Comparison of ENCODE assay signal across 1 cellular context in the genomic region with DNA sequence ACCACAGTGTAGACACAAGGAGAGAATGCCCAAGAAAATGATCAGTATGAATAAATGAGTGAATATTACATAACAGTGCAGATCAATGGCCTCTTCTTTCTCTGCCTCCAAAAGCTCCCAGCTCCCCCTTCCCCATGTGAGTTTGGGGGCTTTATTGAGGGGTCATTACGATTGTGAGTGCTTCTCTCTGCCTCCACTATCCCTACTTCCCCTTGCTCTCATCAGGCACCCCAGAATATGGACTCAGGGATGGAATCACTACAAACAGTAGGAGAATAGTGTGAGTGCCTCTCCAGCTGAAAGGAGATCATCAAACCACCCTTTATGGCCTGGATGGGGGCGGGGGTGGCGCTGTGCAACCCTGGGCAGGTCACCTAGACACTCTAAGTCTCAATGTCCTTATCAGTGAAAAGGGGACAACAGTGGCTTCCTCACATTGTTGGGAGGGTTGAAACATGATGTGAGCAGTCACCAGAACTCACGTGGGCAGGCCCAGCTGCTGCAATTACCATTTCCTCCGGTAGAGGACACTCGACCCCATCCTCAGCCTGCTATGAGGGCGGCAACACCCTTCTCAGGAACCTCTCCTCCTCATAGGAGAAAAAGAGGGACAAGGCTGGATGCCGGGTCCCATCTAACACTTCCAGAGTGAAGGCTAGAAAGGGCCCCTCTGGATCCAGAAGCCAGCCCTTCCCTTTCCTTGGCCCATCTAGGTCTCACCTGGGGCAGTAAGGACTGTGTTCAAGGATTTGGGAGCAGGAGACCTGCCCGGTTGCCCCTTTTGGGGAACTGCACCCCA.
TF ChIP-seq lines count a peak whose summit lies in the region.

No MANE protein-coding gene starts in this region.

TF ChIP-seq in K562, 482 proteins besides CTCF, POLR2A, EP300 and RAD21 (continued from another document and continues in another):
- TF ChIP-seq, protein P1, sequence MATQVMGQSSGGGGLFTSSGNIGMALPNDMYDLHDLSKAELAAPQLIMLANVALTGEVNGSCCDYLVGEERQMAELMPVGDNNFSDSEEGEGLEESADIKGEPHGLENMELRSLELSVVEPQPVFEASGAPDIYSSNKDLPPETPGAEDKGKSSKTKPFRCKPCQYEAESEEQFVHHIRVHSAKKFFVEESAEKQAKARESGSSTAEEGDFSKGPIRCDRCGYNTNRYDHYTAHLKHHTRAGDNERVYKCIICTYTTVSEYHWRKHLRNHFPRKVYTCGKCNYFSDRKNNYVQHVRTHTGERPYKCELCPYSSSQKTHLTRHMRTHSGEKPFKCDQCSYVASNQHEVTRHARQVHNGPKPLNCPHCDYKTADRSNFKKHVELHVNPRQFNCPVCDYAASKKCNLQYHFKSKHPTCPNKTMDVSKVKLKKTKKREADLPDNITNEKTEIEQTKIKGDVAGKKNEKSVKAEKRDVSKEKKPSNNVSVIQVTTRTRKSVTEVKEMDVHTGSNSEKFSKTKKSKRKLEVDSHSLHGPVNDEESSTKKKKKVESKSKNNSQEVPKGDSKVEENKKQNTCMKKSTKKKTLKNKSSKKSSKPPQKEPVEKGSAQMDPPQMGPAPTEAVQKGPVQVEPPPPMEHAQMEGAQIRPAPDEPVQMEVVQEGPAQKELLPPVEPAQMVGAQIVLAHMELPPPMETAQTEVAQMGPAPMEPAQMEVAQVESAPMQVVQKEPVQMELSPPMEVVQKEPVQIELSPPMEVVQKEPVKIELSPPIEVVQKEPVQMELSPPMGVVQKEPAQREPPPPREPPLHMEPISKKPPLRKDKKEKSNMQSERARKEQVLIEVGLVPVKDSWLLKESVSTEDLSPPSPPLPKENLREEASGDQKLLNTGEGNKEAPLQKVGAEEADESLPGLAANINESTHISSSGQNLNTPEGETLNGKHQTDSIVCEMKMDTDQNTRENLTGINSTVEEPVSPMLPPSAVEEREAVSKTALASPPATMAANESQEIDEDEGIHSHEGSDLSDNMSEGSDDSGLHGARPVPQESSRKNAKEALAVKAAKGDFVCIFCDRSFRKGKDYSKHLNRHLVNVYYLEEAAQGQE (CRISPR knock-in tag; IDR thresholded peaks at IDR 0.05; ENCODE audit: low read depth): peak; percentile 46; the same call in 1 of the 2 replicates
- TF ChIP-seq SRSF9 (IDR thresholded peaks at IDR 0.05; ENCODE audit: borderline replicate concordance, low read depth, low read length): no peak
- no peak for TF ChIP-seq RUNX1 (IDR thresholded peaks at IDR 0.05; ENCODE audit: low read depth)
- TF ChIP-seq RBM17 (IDR thresholded peaks at IDR 0.05; ENCODE audit: borderline replicate concordance, low read depth, low read length): no peak
- TF ChIP-seq, protein P2, sequence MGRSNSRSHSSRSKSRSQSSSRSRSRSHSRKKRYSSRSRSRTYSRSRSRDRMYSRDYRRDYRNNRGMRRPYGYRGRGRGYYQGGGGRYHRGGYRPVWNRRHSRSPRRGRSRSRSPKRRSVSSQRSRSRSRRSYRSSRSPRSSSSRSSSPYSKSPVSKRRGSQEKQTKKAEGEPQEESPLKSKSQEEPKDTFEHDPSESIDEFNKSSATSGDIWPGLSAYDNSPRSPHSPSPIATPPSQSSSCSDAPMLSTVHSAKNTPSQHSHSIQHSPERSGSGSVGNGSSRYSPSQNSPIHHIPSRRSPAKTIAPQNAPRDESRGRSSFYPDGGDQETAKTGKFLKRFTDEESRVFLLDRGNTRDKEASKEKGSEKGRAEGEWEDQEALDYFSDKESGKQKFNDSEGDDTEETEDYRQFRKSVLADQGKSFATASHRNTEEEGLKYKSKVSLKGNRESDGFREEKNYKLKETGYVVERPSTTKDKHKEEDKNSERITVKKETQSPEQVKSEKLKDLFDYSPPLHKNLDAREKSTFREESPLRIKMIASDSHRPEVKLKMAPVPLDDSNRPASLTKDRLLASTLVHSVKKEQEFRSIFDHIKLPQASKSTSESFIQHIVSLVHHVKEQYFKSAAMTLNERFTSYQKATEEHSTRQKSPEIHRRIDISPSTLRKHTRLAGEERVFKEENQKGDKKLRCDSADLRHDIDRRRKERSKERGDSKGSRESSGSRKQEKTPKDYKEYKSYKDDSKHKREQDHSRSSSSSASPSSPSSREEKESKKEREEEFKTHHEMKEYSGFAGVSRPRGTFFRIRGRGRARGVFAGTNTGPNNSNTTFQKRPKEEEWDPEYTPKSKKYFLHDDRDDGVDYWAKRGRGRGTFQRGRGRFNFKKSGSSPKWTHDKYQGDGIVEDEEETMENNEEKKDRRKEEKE (IDR thresholded peaks at IDR 0.05; ENCODE audit: borderline replicate concordance in 1 of 2, control insufficient read depth in 1 of 2, low read depth in 2 of 2, low read length in 1 of 2): no peak
- TF ChIP-seq, protein P3, sequence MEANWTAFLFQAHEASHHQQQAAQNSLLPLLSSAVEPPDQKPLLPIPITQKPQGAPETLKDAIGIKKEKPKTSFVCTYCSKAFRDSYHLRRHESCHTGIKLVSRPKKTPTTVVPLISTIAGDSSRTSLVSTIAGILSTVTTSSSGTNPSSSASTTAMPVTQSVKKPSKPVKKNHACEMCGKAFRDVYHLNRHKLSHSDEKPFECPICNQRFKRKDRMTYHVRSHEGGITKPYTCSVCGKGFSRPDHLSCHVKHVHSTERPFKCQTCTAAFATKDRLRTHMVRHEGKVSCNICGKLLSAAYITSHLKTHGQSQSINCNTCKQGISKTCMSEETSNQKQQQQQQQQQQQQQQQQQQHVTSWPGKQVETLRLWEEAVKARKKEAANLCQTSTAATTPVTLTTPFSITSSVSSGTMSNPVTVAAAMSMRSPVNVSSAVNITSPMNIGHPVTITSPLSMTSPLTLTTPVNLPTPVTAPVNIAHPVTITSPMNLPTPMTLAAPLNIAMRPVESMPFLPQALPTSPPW (CRISPR knock-in tag; IDR thresholded peaks at IDR 0.05): peak; percentile 54; the same call in 1 of the 2 replicates
- TF ChIP-seq TAF9B (IDR thresholded peaks at IDR 0.05; ENCODE audit: partially characterized antibody): peak; percentile 63
- TF ChIP-seq MAFK (IDR thresholded peaks at IDR 0.05; ENCODE audit: low read length): no peak
- TF ChIP-seq, protein P4, sequence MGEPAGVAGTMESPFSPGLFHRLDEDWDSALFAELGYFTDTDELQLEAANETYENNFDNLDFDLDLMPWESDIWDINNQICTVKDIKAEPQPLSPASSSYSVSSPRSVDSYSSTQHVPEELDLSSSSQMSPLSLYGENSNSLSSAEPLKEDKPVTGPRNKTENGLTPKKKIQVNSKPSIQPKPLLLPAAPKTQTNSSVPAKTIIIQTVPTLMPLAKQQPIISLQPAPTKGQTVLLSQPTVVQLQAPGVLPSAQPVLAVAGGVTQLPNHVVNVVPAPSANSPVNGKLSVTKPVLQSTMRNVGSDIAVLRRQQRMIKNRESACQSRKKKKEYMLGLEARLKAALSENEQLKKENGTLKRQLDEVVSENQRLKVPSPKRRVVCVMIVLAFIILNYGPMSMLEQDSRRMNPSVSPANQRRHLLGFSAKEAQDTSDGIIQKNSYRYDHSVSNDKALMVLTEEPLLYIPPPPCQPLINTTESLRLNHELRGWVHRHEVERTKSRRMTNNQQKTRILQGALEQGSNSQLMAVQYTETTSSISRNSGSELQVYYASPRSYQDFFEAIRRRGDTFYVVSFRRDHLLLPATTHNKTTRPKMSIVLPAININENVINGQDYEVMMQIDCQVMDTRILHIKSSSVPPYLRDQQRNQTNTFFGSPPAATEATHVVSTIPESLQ (CRISPR knock-in tag; IDR thresholded peaks at IDR 0.05): no peak
- no peak for TF ChIP-seq NFE2 (IDR thresholded peaks at IDR 0.05; ENCODE audit: low read depth)
- TF ChIP-seq, protein P5, sequence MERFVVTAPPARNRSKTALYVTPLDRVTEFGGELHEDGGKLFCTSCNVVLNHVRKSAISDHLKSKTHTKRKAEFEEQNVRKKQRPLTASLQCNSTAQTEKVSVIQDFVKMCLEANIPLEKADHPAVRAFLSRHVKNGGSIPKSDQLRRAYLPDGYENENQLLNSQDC (CRISPR knock-in tag; IDR thresholded peaks at IDR 0.05): no peak
- 0 out of 2 replicates have a peak, but pooled peaks have one; percentile 41 for TF ChIP-seq ETV1 (tag; conservative IDR thresholded peaks at IDR 0.05; ENCODE audit: low read depth)
- TF ChIP-seq ATF7 (IDR thresholded peaks at IDR 0.05): peak; percentile 67
- TF ChIP-seq FOXA3 (CRISPR knock-in tag; conservative IDR thresholded peaks at IDR 0.05 in 1 of 2, IDR thresholded peaks at IDR 0.05 in 1 of 2): no peak
- TF ChIP-seq ERF (CRISPR knock-in tag; IDR thresholded peaks at IDR 0.05): no peak
- no peak for TF ChIP-seq ZNF133 (CRISPR knock-in tag; IDR thresholded peaks at IDR 0.05)
- no peak for TF ChIP-seq PPARD (CRISPR knock-in tag; IDR thresholded peaks at IDR 0.05)
- TF ChIP-seq ARID2 (IDR thresholded peaks at IDR 0.05): 0 out of 2 replicates have a peak, but pooled peaks have one; percentile 32
- no peak for TF ChIP-seq GATAD2A (IDR thresholded peaks at IDR 0.05)
- TF ChIP-seq ZNF146 (CRISPR knock-in tag; IDR thresholded peaks at IDR 0.05; ENCODE audit: unreplicated experiment): no peak
- TF ChIP-seq NFIX (CRISPR knock-in tag; IDR thresholded peaks at IDR 0.05; ENCODE audit: low read depth): no peak
- no peak for TF ChIP-seq ZNF212 (CRISPR knock-in tag; IDR thresholded peaks at IDR 0.05)
- TF ChIP-seq, protein P6, sequence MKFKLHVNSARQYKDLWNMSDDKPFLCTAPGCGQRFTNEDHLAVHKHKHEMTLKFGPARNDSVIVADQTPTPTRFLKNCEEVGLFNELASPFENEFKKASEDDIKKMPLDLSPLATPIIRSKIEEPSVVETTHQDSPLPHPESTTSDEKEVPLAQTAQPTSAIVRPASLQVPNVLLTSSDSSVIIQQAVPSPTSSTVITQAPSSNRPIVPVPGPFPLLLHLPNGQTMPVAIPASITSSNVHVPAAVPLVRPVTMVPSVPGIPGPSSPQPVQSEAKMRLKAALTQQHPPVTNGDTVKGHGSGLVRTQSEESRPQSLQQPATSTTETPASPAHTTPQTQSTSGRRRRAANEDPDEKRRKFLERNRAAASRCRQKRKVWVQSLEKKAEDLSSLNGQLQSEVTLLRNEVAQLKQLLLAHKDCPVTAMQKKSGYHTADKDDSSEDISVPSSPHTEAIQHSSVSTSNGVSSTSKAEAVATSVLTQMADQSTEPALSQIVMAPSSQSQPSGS (CRISPR knock-in tag; IDR thresholded peaks at IDR 0.05): no peak
- TF ChIP-seq ILK (tag; IDR thresholded peaks at IDR 0.05; ENCODE audit: borderline replicate concordance, low read depth): no peak
- peak in 1 of 2 experiments; percentile 56; a peak in 2 of 4 replicates for TF ChIP-seq HDAC1 (IDR thresholded peaks at IDR 0.05)
- TF ChIP-seq PRMT5 (CRISPR knock-in tag; IDR thresholded peaks at IDR 0.05): no peak
- TF ChIP-seq SUPT5H (IDR thresholded peaks at IDR 0.05): no peak
- TF ChIP-seq KDM1A (IDR thresholded peaks at IDR 0.05): peak in 1 of 2 experiments; percentile 15; a peak in 2 of 4 replicates
- TF ChIP-seq BRD9 (IDR thresholded peaks at IDR 0.05; ENCODE audit: low read depth, partially characterized antibody): peak; percentile 51
- TF ChIP-seq, protein P7, sequence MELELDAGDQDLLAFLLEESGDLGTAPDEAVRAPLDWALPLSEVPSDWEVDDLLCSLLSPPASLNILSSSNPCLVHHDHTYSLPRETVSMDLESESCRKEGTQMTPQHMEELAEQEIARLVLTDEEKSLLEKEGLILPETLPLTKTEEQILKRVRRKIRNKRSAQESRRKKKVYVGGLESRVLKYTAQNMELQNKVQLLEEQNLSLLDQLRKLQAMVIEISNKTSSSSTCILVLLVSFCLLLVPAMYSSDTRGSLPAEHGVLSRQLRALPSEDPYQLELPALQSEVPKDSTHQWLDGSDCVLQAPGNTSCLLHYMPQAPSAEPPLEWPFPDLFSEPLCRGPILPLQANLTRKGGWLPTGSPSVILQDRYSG (tag; conservative IDR thresholded peaks at IDR 0.05; ENCODE audit: low read depth): no peak
- no peak for TF ChIP-seq ZSCAN29 (IDR thresholded peaks at IDR 0.05)
- TF ChIP-seq, protein P8, sequence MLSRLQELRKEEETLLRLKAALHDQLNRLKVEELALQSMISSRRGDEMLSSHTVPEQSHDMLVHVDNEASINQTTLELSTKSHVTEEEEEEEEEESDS (CRISPR knock-in tag; IDR thresholded peaks at IDR 0.05): no peak
- TF ChIP-seq SP1 (CRISPR knock-in tag; IDR thresholded peaks at IDR 0.05): peak; percentile 64; the same call in 1 of the 2 replicates
- peak; percentile 63 for TF ChIP-seq EGR1 (conservative IDR thresholded peaks at IDR 0.05)
- no peak for TF ChIP-seq ZNF217 (CRISPR knock-in tag; IDR thresholded peaks at IDR 0.05)
- 0 out of 2 replicates have a peak, but pooled peaks have one; percentile 43 for TF ChIP-seq ETV5 (CRISPR knock-in tag; IDR thresholded peaks at IDR 0.05; ENCODE audit: low read depth)
- no peak for TF ChIP-seq NCOR1 (IDR thresholded peaks at IDR 0.05)
- TF ChIP-seq, protein P9, sequence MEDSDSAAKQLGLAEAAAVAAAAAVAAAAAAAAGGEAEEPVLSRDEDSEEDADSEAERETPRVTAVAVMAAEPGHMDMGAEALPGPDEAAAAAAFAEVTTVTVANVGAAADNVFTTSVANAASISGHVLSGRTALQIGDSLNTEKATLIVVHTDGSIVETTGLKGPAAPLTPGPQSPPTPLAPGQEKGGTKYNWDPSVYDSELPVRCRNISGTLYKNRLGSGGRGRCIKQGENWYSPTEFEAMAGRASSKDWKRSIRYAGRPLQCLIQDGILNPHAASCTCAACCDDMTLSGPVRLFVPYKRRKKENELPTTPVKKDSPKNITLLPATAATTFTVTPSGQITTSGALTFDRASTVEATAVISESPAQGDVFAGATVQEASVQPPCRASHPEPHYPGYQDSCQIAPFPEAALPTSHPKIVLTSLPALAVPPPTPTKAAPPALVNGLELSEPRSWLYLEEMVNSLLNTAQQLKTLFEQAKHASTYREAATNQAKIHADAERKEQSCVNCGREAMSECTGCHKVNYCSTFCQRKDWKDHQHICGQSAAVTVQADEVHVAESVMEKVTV (CRISPR knock-in tag; IDR thresholded peaks at IDR 0.05): peak; percentile 89
- peak; percentile 80; the same call in 1 of the 2 replicates for TF ChIP-seq KLF16 (IDR thresholded peaks at IDR 0.05)
- TF ChIP-seq MED1 (CRISPR knock-in tag; IDR thresholded peaks at IDR 0.05; ENCODE audit: borderline replicate concordance): no peak
- peak; percentile 83 for TF ChIP-seq ESRRA (IDR thresholded peaks at IDR 0.05; ENCODE audit: borderline replicate concordance, low read depth)
- TF ChIP-seq CREM (IDR thresholded peaks at IDR 0.05; ENCODE audit: low read depth): peak; percentile 75
- TF ChIP-seq HIVEP1 (CRISPR knock-in tag; IDR thresholded peaks at IDR 0.05): no peak
- TF ChIP-seq FOXP1 (CRISPR knock-in tag; IDR thresholded peaks at IDR 0.05): 0 out of 2 replicates have a peak, but pooled peaks have one; percentile 28
- TF ChIP-seq SMC3 (conservative IDR thresholded peaks at IDR 0.05; ENCODE audit: insufficient read depth, low read depth, low read length): peak; percentile 87
- TF ChIP-seq RBM34 (IDR thresholded peaks at IDR 0.05; ENCODE audit: borderline replicate concordance, insufficient read depth, low read length): no peak
